8 cellular contexts compared by ENCODE assay signal in genomic region chr5:179732412-179732917, GRCh38. TPM values are rescaled to one million over a fixed set of nuclear protein-coding genes. Genes with fewer than 3 reads are reported as not detected.
A peak's percentile ranks its signal among the peaks of the same experiment; 100 is the strongest.
DNase-seq lines count a peak whose midpoint lies in the region; ATAC-seq and TF ChIP-seq lines count a peak whose summit lies in the region.

Gene MAML1, plus strand, starts transcription at chr5:179732822. Its CDS starts 291 bp downstream, at chr5:179733113.

- intact Hi-C loops in esophagus muscularis mucosa (cut with DNase I): loop anchor here (5.0 kb wide), 1 partner anchor 35 kb away; the partner anchor contains the start of gene CANX

- H3K36me3 ChIP-seq in Karpas-422 (ENCODE audit: insufficient read depth, low read length): peaks cover 38% of the 10 kb centered on the region
- peaks cover 20 to 41% (median 31%) of the 10 kb centered on the region in 4 donors for H3K36me3 ChIP-seq in esophagus muscularis mucosa

- no peaks in the 10 kb centered on the region for H3K9me2 ChIP-seq in Karpas-422 (replicated peaks; ENCODE audit: insufficient read depth, low read length)

- H3K79me2 ChIP-seq in Karpas-422 (ENCODE audit: low read length): peaks cover 46% of the 10 kb centered on the region

- TF ChIP-seq EP300 in esophagus muscularis mucosa (IDR thresholded peaks at IDR 0.05): no peak

- H3K27ac ChIP-seq in Karpas-422 (ENCODE audit: low read length) (peak within 1 kb of the TSS; percentile 62; the same call in 1 of the 2 replicates), esophagus muscularis mucosa (replicated peaks in 1 of 4) (peak within 1 kb of the TSS; percentile 97 to 100 (median 98))

- H3K4me1 ChIP-seq in Karpas-422 (ENCODE audit: low read length) (peaks cover 35% of the 10 kb centered on the region), esophagus muscularis mucosa (peaks cover 39 to 52% (median 50%) of the 10 kb centered on the region in 4 donors)

- peak within 1 kb of the TSS; percentile 57; the same call in 1 of the 2 replicates for H2AFZ ChIP-seq in Karpas-422 (ENCODE audit: low read length)

- H3K4me3 ChIP-seq in Karpas-422 (ENCODE audit: low read length) (peak within 1 kb of the TSS; percentile 80), esophagus muscularis mucosa (peak within 1 kb of the TSS; percentile 91 to 100 (median 96))

- H3K9ac ChIP-seq in Karpas-422 (ENCODE audit: low read length): peak within 1 kb of the TSS; percentile 96

- TF ChIP-seq CTCF in esophagus muscularis mucosa (IDR thresholded peaks at IDR 0.05): no peak

- WGBS in esophagus muscularis mucosa: under 1% methylated on average over 30 of the region's 41 CpGs

- peak; percentile 96 for ATAC-seq in GM21825 (IDR thresholded peaks at IDR 0.05; ENCODE audit: unreplicated experiment)

- no peak for TF ChIP-seq POLR2A in esophagus muscularis mucosa (IDR thresholded peaks at IDR 0.05; ENCODE audit: low read depth)

- H3K27me3 ChIP-seq in Karpas-422 (ENCODE audit: low read length): no peaks in the 10 kb centered on the region
- no peaks in the 10 kb centered on the region for H3K27me3 ChIP-seq in esophagus muscularis mucosa

- peak within 1 kb of the TSS; percentile 95 for H3K4me2 ChIP-seq in Karpas-422 (ENCODE audit: low read depth, low read length, poor library complexity, severe bottlenecking)

- H3K9me3 ChIP-seq in Karpas-422 (ENCODE audit: low read length) (no peaks in the 10 kb centered on the region), esophagus muscularis mucosa (no peaks in the 10 kb centered on the region)

- peak; percentile 98 for DNase-seq in DMS79 treated with DMSO at 0.1 percent for 48 hours (lab: John Stamatoyannopoulos, UW)
- DNase-seq in Karpas-422: peak; percentile 100
- DNase-seq in RKO (ENCODE audit: low spot score): peak; percentile 100
- DNase-seq in activated T-helper 1 cell treated with Interleukin-2 at 50 U/mL for 16 hours (ENCODE audit: low read depth): peak; percentile 99
- DNase-seq in esophagus muscularis mucosa (ENCODE audit: extremely low spot score): peak; percentile 100
- DNase-seq in myocyte (ENCODE audit: low read depth): peak; percentile 100
- peak; percentile 98 to 99 for DNase-seq in stimulated activated CD8-positive, alpha-beta memory T cell treated with anti-CD3 and anti-CD28 coated beads, Interleukin-7, amount 100 ng/mL, for 48 hours (ENCODE audit: extremely low read depth in 1 of 2, low read depth in 1 of 2)

- H4K20me1 ChIP-seq in Karpas-422 (ENCODE audit: insufficient read depth, low read depth, low read length): no peaks in the 10 kb centered on the region; the same call in 1 of the 2 replicates

RNA-seq across cellular contexts. Expression of gene MAML1, which starts in this region (rescaled TPM):
- 11.5 and 14.2 TPM in 2 replicates for total RNA-seq in Karpas-422 (2014; rRNA removed; shearing (Covaris generic); ENCODE audit: low replicate concordance)
- total RNA-seq in esophagus muscularis mucosa (10 to 100 TPM; 21.4 to 60.9 (median 36.4) TPM), myocyte (13.8 and 14.0 TPM in 2 replicates)
- polyA plus RNA-seq in myocyte (2012): 13.2 TPM

Comparison
In these comparisons a context has a peak if more than half of its experiments do, and no peak if none do; other contexts are left out.
1. Peak in every context shown above with its lines: DNase-seq, ATAC-seq, H3K4me3 ChIP-seq and H3K27ac ChIP-seq.